Comparison of ENCODE assay signal across 9 cellular contexts in the genomic region with DNA sequence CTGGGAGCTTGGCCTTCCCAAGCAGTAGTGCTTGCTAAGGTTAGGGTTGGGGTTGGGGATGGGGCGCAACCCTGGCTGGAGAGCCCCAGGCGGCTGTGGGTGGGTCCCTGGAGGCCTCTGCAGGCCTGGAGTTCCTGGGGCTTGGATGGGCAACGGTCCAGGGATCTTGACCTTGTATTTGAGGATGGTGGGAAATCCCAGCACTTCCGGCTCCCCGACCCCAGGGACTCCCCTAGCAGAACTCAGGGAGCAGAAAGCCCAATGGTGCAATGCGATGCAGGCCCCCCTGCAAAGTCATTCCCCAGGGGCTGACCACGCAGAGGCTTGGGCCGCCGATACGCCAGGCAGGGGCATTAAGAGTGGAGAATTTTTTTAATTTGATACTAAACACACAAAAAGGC. TPM values are rescaled to one million over a fixed set of nuclear protein-coding genes. Genes with fewer than 3 reads are reported as not detected.
DNase-seq lines count a peak whose midpoint lies in the region; ATAC-seq lines count a peak whose summit lies in the region.
"Had no signal": no experiment of that assay in that cellular context is flagged by ENCODE, and none has a peak within 500 bp of the region (broad histone marks: within the 10 kb centered on the region; RNA-seq: fewer than 3 reads in every experiment).

No MANE protein-coding gene starts in this region.

- H2AFZ ChIP-seq in Karpas-422 (ENCODE audit: low read length): peak overlapping the region; percentile 96; the same call in 1 of the 2 replicates

- no peaks in the 10 kb centered on the region for H3K9me3 ChIP-seq in Karpas-422 (ENCODE audit: low read length)
- no peaks in the 10 kb centered on the region for H3K9me3 ChIP-seq in mononuclear cell (ENCODE audit: low read depth, low read length)

- peak overlapping the region; percentile 92 for H3K9ac ChIP-seq in Karpas-422 (ENCODE audit: low read length)

- H4K20me1 ChIP-seq in Karpas-422 (ENCODE audit: insufficient read depth, low read depth, low read length): no peaks in the 10 kb centered on the region

- no peaks in the 10 kb centered on the region for H3K36me3 ChIP-seq in Karpas-422 (ENCODE audit: insufficient read depth, low read length)

- H3K4me1 ChIP-seq in Karpas-422 (ENCODE audit: low read length) (peaks cover 11% of the 10 kb centered on the region), mononuclear cell (ENCODE audit: insufficient read depth, low read length) (peaks cover 22% of the 10 kb centered on the region)

- peak overlapping the region; percentile 93 for H3K4me3 ChIP-seq in Karpas-422 (ENCODE audit: low read length)
- peak overlapping the region; percentile 58 for H3K4me3 ChIP-seq in mononuclear cell (ENCODE audit: low read length)

- DNase-seq in A172 (ENCODE audit: low spot score) (peak; percentile 71), Karpas-422 (no peak), SK-N-DZ (ENCODE audit: low spot score) (no peak), cerebellar nuclear complex (lab: John Stamatoyannopoulos, UW) (no peak), globus pallidus (ENCODE audit: low spot score) (no peak)

- H3K27ac ChIP-seq in Karpas-422 (ENCODE audit: low read length): no peak overlapping the region
- peak overlapping the region; percentile 84 for H3K27ac ChIP-seq in cingulate gyrus (ENCODE audit: low read depth, low read length)

- no peaks in the 10 kb centered on the region for H3K27me3 ChIP-seq in Karpas-422 (ENCODE audit: low read length)
- H3K27me3 ChIP-seq in mononuclear cell (ENCODE audit: insufficient read depth, low read length): peaks cover 24% of the 10 kb centered on the region

- no peaks in the 10 kb centered on the region for H3K9me2 ChIP-seq in Karpas-422 (replicated peaks; ENCODE audit: insufficient read depth, low read length)

- H3K79me2 ChIP-seq in Karpas-422 (ENCODE audit: low read length): no peaks in the 10 kb centered on the region

- no peak for ATAC-seq in GM19455 (IDR thresholded peaks at IDR 0.05; ENCODE audit: unreplicated experiment)

- peak overlapping the region; percentile 98 for H3K4me2 ChIP-seq in Karpas-422 (ENCODE audit: low read depth, low read length, poor library complexity, severe bottlenecking)

RNA-seq across cellular contexts. Expression of gene MLPH, which starts 12.5 kb away (rescaled TPM):
- 12.9 and 17.7 TPM in 2 replicates for total RNA-seq in A172 (2014; rRNA removed; shearing (Covaris generic))
- total RNA-seq in Karpas-422 (2014; rRNA removed; shearing (Covaris generic); ENCODE audit: low replicate concordance): not detected in 2 replicates
- total RNA-seq in mononuclear cell: not detected
- not detected in 2 replicates for polyA plus RNA-seq in SK-N-DZ (2014; cell fraction: cytosol; rRNA removed)
- polyA plus RNA-seq in SK-N-DZ (2014; cell fraction: nucleus; rRNA removed): not detected in 2 replicates
- total RNA-seq: T-helper 2 cell treated with Interferon-gamma antibody and Interleukin-4, amounts not matched to agents 100 ng/mL and 5 ng/mL, for 36 hours had no signal

Comparison
In these comparisons a context has a peak if more than half of its experiments do, and no peak if none do; other contexts are left out.
1. RNA of gene MLPH, which starts 12.5 kb away (total RNA-seq): 12.9 to 17.7 TPM in A172; not detected in Karpas-422 and not detected in mononuclear cell (single experiment); every median in the first group is over 10 times any median in the second.